In genomic region chr18:56068030-56068671, GRCh38 we compare ENCODE assay signal across 15 cellular contexts.
A peak's percentile ranks its signal among the peaks of the same experiment; 100 is the strongest.
DNase-seq lines count a peak whose midpoint lies in the region; ATAC-seq, FAIRE-seq and TF ChIP-seq lines count a peak whose summit lies in the region.
"Had no signal": no experiment of that assay in that cellular context is flagged by ENCODE, and none has a peak within 500 bp of the region (broad histone marks: within the 10 kb centered on the region; RNA-seq: fewer than 3 reads in every experiment).

No MANE protein-coding gene starts in this region.

- peak; percentile 55 for DNase-seq in AG04450 (ENCODE audit: low read depth, low spot score)
- peak; percentile 75 for DNase-seq in HS-27A (ENCODE audit: low read depth)
- DNase-seq in astrocyte (ENCODE audit: low read depth) = peak; percentile 70
- DNase-seq in kidney epithelial cell (ENCODE audit: low read depth) = peak; percentile 14
- no peak for DNase-seq in dorsolateral prefrontal cortex
- no peak for DNase-seq in effector memory CD4-positive, alpha-beta T cell
- no peak for DNase-seq in psoas muscle
- DNase-seq: adrenal gland, GOT3, KG1, natural killer cell, uterus had no signal

- no peaks in the 10 kb centered on the region for H4K20me1 ChIP-seq in astrocyte (ENCODE audit: insufficient read depth, low read length)

- peak overlapping the region; percentile 14 for H3K27ac Mint-ChIP-seq in astrocyte (ENCODE audit: unreplicated experiment)
- H3K27ac Mint-ChIP-seq: natural killer cell had no signal

- H3K27me3 Mint-ChIP-seq in astrocyte (ENCODE audit: low read depth, unreplicated experiment) = peaks cover 2% of the 10 kb centered on the region

- POLR2A ChIA-PET in AG04450 (lab: Yijun Ruan, JAX) = interaction anchor here (0.6 kb wide), 2 partner anchors 305 to 321 kb away, joined by 3 read pairs; no protein-coding TSS in a partner anchor

- H3K79me2 ChIP-seq in astrocyte (ENCODE audit: insufficient read depth, low read length) = no peaks in the 10 kb centered on the region

- no peak overlapping the region for H3K9ac ChIP-seq in astrocyte (ENCODE audit: low read length)

- no peaks in the 10 kb centered on the region for H3K9me3 Mint-ChIP-seq in astrocyte (ENCODE audit: unreplicated experiment)

- TF ChIP-seq CTCF in AG04450 (IDR thresholded peaks at IDR 0.05; ENCODE audit: low read depth, low read length) (no peak), astrocyte (IDR thresholded peaks at IDR 0.05; ENCODE audit: insufficient read depth, low read depth, low read length) (no peak), kidney epithelial cell (IDR thresholded peaks at IDR 0.05; ENCODE audit: insufficient read depth, low read length, poor library complexity, severe bottlenecking) (no peak), dorsolateral prefrontal cortex (IDR thresholded peaks at IDR 0.05 in 54 of 56, conservative IDR thresholded peaks at IDR 0.05 in 2 of 56; ENCODE audit: low read depth in 1 of 56, partially characterized antibody in 56 of 56) (no peak), psoas muscle (IDR thresholded peaks at IDR 0.05) (no peak)

- no peak overlapping the region for H3K4me3 ChIP-seq in AG04450 (ENCODE audit: low read depth, low read length)
- no peak overlapping the region for H3K4me3 ChIP-seq in astrocyte (ENCODE audit: insufficient read depth, low read depth, low read length)
- H3K4me3 ChIP-seq in kidney epithelial cell (ENCODE audit: low read depth, low read length) = no peak overlapping the region
- H3K4me3 ChIP-seq in dorsolateral prefrontal cortex = no peak overlapping the region
- no peak overlapping the region for H3K4me3 ChIP-seq in effector memory CD4-positive, alpha-beta T cell (ENCODE audit: insufficient read depth, low read depth, low read length, poor library complexity, severe bottlenecking)
- H3K4me3 ChIP-seq in psoas muscle = no peak overlapping the region
- H3K4me3 ChIP-seq: adrenal gland, PC-9, uterus had no signal

- peak overlapping the region; percentile 42 for H3K4me2 ChIP-seq in astrocyte (ENCODE audit: low read length)
- H3K4me2 ChIP-seq: PC-9 had no signal

- intact Hi-C loops in dorsolateral prefrontal cortex (cut with DNase I) (no loop called here), psoas muscle (cut with DNase I) (no loop called here)

- no peaks in the 10 kb centered on the region for H3K36me3 Mint-ChIP-seq in astrocyte (ENCODE audit: low read depth, unreplicated experiment)
- H3K36me3 Mint-ChIP-seq: natural killer cell had no signal

- CTCF ChIA-PET in AG04450 (lab: Charles Lee) = no interaction called here

- H3K27me3 ChIP-seq in AG04450 (ENCODE audit: control insufficient read depth, insufficient read depth, low read length) (no peaks in the 10 kb centered on the region), astrocyte (ENCODE audit: insufficient read depth, low read length) (no peaks in the 10 kb centered on the region), kidney epithelial cell (ENCODE audit: control insufficient read depth, insufficient read depth, low read length) (no peaks in the 10 kb centered on the region), dorsolateral prefrontal cortex (no peaks in the 10 kb centered on the region), psoas muscle (ENCODE audit: insufficient read depth in 3 of 3, low read length in 2 of 3) (peaks cover 0 to 2% (median 0%) of the 10 kb centered on the region in 3 donors)
- no peaks in the 10 kb centered on the region for H3K27me3 ChIP-seq in effector memory CD4-positive, alpha-beta T cell (replicated peaks; ENCODE audit: control insufficient read depth, insufficient read depth, low read length, poor library complexity, severe bottlenecking)
- H3K27me3 ChIP-seq: adrenal gland, uterus had no signal

- peaks cover 9% of the 10 kb centered on the region for H3K4me1 ChIP-seq in astrocyte (ENCODE audit: insufficient read depth, low read length)
- no peaks in the 10 kb centered on the region for H3K4me1 ChIP-seq in effector memory CD4-positive, alpha-beta T cell (ENCODE audit: control insufficient read depth, insufficient read depth, low read length, poor library complexity, severe bottlenecking)
- H3K4me1 ChIP-seq in psoas muscle = no peaks in the 10 kb centered on the region
- H3K4me1 ChIP-seq: adrenal gland, uterus had no signal

- peaks cover 13% of the 10 kb centered on the region for H3K4me1 Mint-ChIP-seq in astrocyte (ENCODE audit: low read depth, unreplicated experiment)
- H3K4me1 Mint-ChIP-seq: natural killer cell had no signal

- no peak overlapping the region for H3K4me3 Mint-ChIP-seq in astrocyte (ENCODE audit: unreplicated experiment)
- H3K4me3 Mint-ChIP-seq: natural killer cell had no signal

- H3K36me3 ChIP-seq in astrocyte (ENCODE audit: insufficient read depth, low read length) (no peaks in the 10 kb centered on the region), kidney epithelial cell (ENCODE audit: control insufficient read depth, insufficient read depth, low read length) (no peaks in the 10 kb centered on the region), psoas muscle (ENCODE audit: insufficient read depth in 1 of 2, low read depth in 1 of 2) (no peaks in the 10 kb centered on the region)
- no peaks in the 10 kb centered on the region for H3K36me3 ChIP-seq in effector memory CD4-positive, alpha-beta T cell (ENCODE audit: control insufficient read depth, insufficient read depth, low read length)
- H3K36me3 ChIP-seq: adrenal gland, uterus had no signal

- WGBS in psoas muscle, 3 donors = 18 to 23% (median 20%) methylated on average over 2 of the region's 2 CpGs

- H2AFZ ChIP-seq in astrocyte (ENCODE audit: low read depth, low read length) = no peak overlapping the region
- H2AFZ ChIP-seq: PC-9 had no signal

- ATAC-seq in GM18498 (IDR thresholded peaks at IDR 0.05; ENCODE audit: unreplicated experiment) = no peak
- no peak for ATAC-seq in psoas muscle
- ATAC-seq: natural killer cell had no signal

- peak; percentile 17 for FAIRE-seq in astrocyte (lab: Jason Lieb, UNC)

- H3K9me3 ChIP-seq in AG04450 (ENCODE audit: control insufficient read depth, insufficient read depth, low read length) (no peaks in the 10 kb centered on the region), astrocyte (ENCODE audit: insufficient read depth, low read depth, low read length) (no peaks in the 10 kb centered on the region), psoas muscle (no peaks in the 10 kb centered on the region)
- no peaks in the 10 kb centered on the region for H3K9me3 ChIP-seq in effector memory CD4-positive, alpha-beta T cell (ENCODE audit: control insufficient read depth, low read length)
- H3K9me3 ChIP-seq: adrenal gland, uterus had no signal

- no peak overlapping the region for H3K27ac ChIP-seq in AG04450 (ENCODE audit: low read depth, low read length)
- H3K27ac ChIP-seq in astrocyte (ENCODE audit: low read depth, low read length) = no peak overlapping the region
- H3K27ac ChIP-seq in dorsolateral prefrontal cortex = peak overlapping the region in 11 of 59 donors; percentile 10 to 81 (median 52)
- no peak overlapping the region for H3K27ac ChIP-seq in effector memory CD4-positive, alpha-beta T cell (ENCODE audit: insufficient read depth, low read length, poor library complexity, severe bottlenecking)
- H3K27ac ChIP-seq in psoas muscle = no peak overlapping the region
- H3K27ac ChIP-seq: adrenal gland, C4-2B, PC-9 had no signal

Comparison
In these comparisons a context has a peak if more than half of its experiments do, and no peak if none do; other contexts are left out.
1. DNase-seq: peak in AG04450 (single experiment), HS-27A (single experiment), astrocyte (single experiment) and kidney epithelial cell (single experiment); none in dorsolateral prefrontal cortex (0 of 10), effector memory CD4-positive, alpha-beta T cell (0 of 3) and psoas muscle (0 of 2).